ENCODE assay signal across 21 cellular contexts in genomic region chr19:10428996-10429381, GRCh38. TPM values are rescaled to one million over a fixed set of nuclear protein-coding genes. Genes with fewer than 3 reads are reported as not detected.
DNase-seq lines count a peak whose midpoint lies in the region; ATAC-seq and TF ChIP-seq lines count a peak whose summit lies in the region.
"Had no signal": no experiment of that assay in that cellular context is flagged by ENCODE, and none has a peak within 500 bp of the region (broad histone marks: within the 10 kb centered on the region; RNA-seq: fewer than 3 reads in every experiment).

No MANE protein-coding gene starts in this region.

- H3K4me1 Mint-ChIP-seq in CD14-positive monocyte, result peaks cover 81% of the 10 kb centered on the region
- peaks cover 58% of the 10 kb centered on the region for H3K4me1 Mint-ChIP-seq in T-helper 17 cell
- H3K4me1 Mint-ChIP-seq in effector memory CD8-positive, alpha-beta T cell (ENCODE audit: low read depth in 2 of 2), result peaks cover 68 to 73% of the 10 kb centered on the region in 2 donors

- WGBS in heart left ventricle, 4 donors, result 63 to 72% (median 65%) methylated on average over 5 of the region's 5 CpGs

- H3K4me3 Mint-ChIP-seq in CD14-positive monocyte, result peak overlapping the region in 1 of 2 donors; percentile 78
- peak overlapping the region; percentile 74 for H3K4me3 Mint-ChIP-seq in T-helper 17 cell
- peak overlapping the region; percentile 72 to 86 for H3K4me3 Mint-ChIP-seq in effector memory CD8-positive, alpha-beta T cell

- H3K4me1 ChIP-seq in ascending aorta, result peaks cover 5 to 18% of the 10 kb centered on the region in 2 donors
- peaks cover 0 to 77% (median 24%) of the 10 kb centered on the region in 12 donors for H3K4me1 ChIP-seq in heart left ventricle

- H3K27me3 Mint-ChIP-seq in CD14-positive monocyte (ENCODE audit: low read depth in 3 of 3), result peaks cover 41 to 72% (median 53%) of the 10 kb centered on the region in 3 donors
- H3K27me3 Mint-ChIP-seq in T-helper 17 cell, result peaks cover 7% of the 10 kb centered on the region
- H3K27me3 Mint-ChIP-seq in effector memory CD8-positive, alpha-beta T cell, result peaks cover 0 to 6% of the 10 kb centered on the region in 2 donors

- intact Hi-C loops in CD14-positive monocyte (cut with micrococcal nuclease), result loop anchor here in 1 of 2 donors (10.0 kb wide), 1 partner anchor 1136 kb away; no protein-coding TSS in a partner anchor
- intact Hi-C loops in ascending aorta (cut with DNase I), result no loop called here
- intact Hi-C loops in heart left ventricle (cut with DNase I), result no loop called here

- H3K4me3 ChIP-seq in ascending aorta (no peak overlapping the region), heart left ventricle (no peak overlapping the region)
- H3K4me3 ChIP-seq: left lung, testis had no signal

- no peak for TF ChIP-seq POLR2A in heart left ventricle (IDR thresholded peaks at IDR 0.05)

- H3K36me3 Mint-ChIP-seq in CD14-positive monocyte, result peaks cover 32 to 38% of the 10 kb centered on the region in 2 donors
- peaks cover 2% of the 10 kb centered on the region for H3K36me3 Mint-ChIP-seq in T-helper 17 cell (ENCODE audit: low read depth)
- H3K36me3 Mint-ChIP-seq in effector memory CD8-positive, alpha-beta T cell (ENCODE audit: insufficient read depth), result peaks cover 62% of the 10 kb centered on the region
- H3K36me3 Mint-ChIP-seq: mesothelial cell of epicardium had no signal

- H3K27me3 ChIP-seq in ascending aorta, result peaks cover 3% of the 10 kb centered on the region
- H3K27me3 ChIP-seq in heart left ventricle, result peaks cover 0 to 24% (median 3%) of the 10 kb centered on the region in 9 donors
- H3K27me3 ChIP-seq: testis had no signal

- H3K27ac ChIP-seq in 22Rv1 (peak overlapping the region; percentile 48), ascending aorta (no peak overlapping the region), heart left ventricle (peak overlapping the region in 1 of 12 donors; percentile 77)
- H3K27ac ChIP-seq: epithelial cell of prostate, testis had no signal

- ATAC-seq in T-helper 17 cell (no peak), heart left ventricle (no peak), HG03159 (IDR thresholded peaks at IDR 0.05; ENCODE audit: unreplicated experiment) (no peak)
- ATAC-seq in effector memory CD8-positive, alpha-beta T cell (replicated peaks), result no peak
- ATAC-seq: left lung, sciatic nerve had no signal

- H3K9me3 ChIP-seq in T-helper 17 cell (ENCODE audit: control insufficient read depth, low read length, poor library complexity, severe bottlenecking), result no peaks in the 10 kb centered on the region
- no peaks in the 10 kb centered on the region for H3K9me3 ChIP-seq in ascending aorta
- H3K9me3 ChIP-seq in heart left ventricle, result no peaks in the 10 kb centered on the region
- H3K9me3 ChIP-seq: left lung, testis had no signal

- no peaks in the 10 kb centered on the region for H3K36me3 ChIP-seq in ascending aorta
- H3K36me3 ChIP-seq in heart left ventricle, result no peaks in the 10 kb centered on the region
- H3K36me3 ChIP-seq: left lung had no signal

- TF ChIP-seq CTCF in 22Rv1 (IDR thresholded peaks at IDR 0.05) (no peak), CD14-positive monocyte (IDR thresholded peaks at IDR 0.05) (no peak), ascending aorta (IDR thresholded peaks at IDR 0.05) (no peak), heart left ventricle (IDR thresholded peaks at IDR 0.05) (no peak)

- H3K27ac Mint-ChIP-seq in CD14-positive monocyte (peak overlapping the region; percentile 85 to 99 (median 97)), T-helper 17 cell (peak overlapping the region; percentile 91)
- H3K27ac Mint-ChIP-seq in effector memory CD8-positive, alpha-beta T cell, result peak overlapping the region; percentile 96 to 100
- H3K27ac Mint-ChIP-seq: mesothelial cell of epicardium had no signal

- DNase-seq in CD14-positive monocyte (ENCODE audit: low spot score) (no peak), T-helper 17 cell (no peak), ascending aorta (ENCODE audit: low spot score in 2 of 2) (no peak), heart left ventricle (no peak), NCI-H2107 (lab: John Stamatoyannopoulos, UW) (no peak)
- no peak for DNase-seq in effector memory CD8-positive, alpha-beta T cell
- DNase-seq: activated CD4-positive, alpha-beta T cell treated with anti-CD3 and anti-CD28 coated beads for 48 hours; activated T-cell treated with anti-CD3 and anti-CD28 coated beads for 4 hours; COR-L47; DMS79; left lung; MV-4-11; NCI-H1694 treated with DMSO at 0.1 percent for 48 hours; NCI-H526 treated with DMSO at 0.1 percent for 48 hours; SW 1271; testis had no signal

- H3K9me3 Mint-ChIP-seq in CD14-positive monocyte, result peaks cover 0 to 21% (median 5%) of the 10 kb centered on the region in 7 donors
- H3K9me3 Mint-ChIP-seq in effector memory CD8-positive, alpha-beta T cell, result peaks cover 0 to 2% of the 10 kb centered on the region in 2 donors
- H3K9me3 Mint-ChIP-seq: mesothelial cell of epicardium had no signal

RNA-seq across cellular contexts. Expression of gene PDE4A, which starts 8.7 kb away (rescaled TPM):
- polyA plus RNA-seq in CD14-positive monocyte (1 to 10 TPM; 4.7 to 5.8 TPM), heart left ventricle (10 to 100 TPM in 1 of 2 donors, 1 to 10 TPM in 1; 5.2 to 11.2 TPM)
- total RNA-seq in T-helper 17 cell (1 to 10 TPM; 5.7 to 9.5 TPM), ascending aorta (59.9 TPM), heart left ventricle (10 to 100 TPM in 8 of 9 donors, 1 to 10 TPM in 1; 9.3 to 33.3 (median 17.3) TPM)

RNA-seq across cellular contexts. Expression of gene CDC37, which starts 25.6 kb away (rescaled TPM):
- 10 to 100 TPM; 49.3 to 54.9 TPM for polyA plus RNA-seq in CD14-positive monocyte
- 100 to 1,000 TPM; 198 to 207 TPM for total RNA-seq in T-helper 17 cell
- 183 TPM for total RNA-seq in ascending aorta
- total RNA-seq in heart left ventricle, result 100 to 1,000 TPM; 108 to 189 (median 138) TPM
- 100 to 1,000 TPM; 199 to 282 TPM for polyA plus RNA-seq in heart left ventricle

RNA-seq across cellular contexts. Expression of gene TYK2, which starts 48.6 kb away (rescaled TPM):
- polyA plus RNA-seq in CD14-positive monocyte (100 to 1,000 TPM in 1 of 2 donors, 10 to 100 TPM in 1; 82.9 to 113 TPM), heart left ventricle (100 to 1,000 TPM in 1 of 2 donors, 10 to 100 TPM in 1; 71.7 to 100 TPM)
- total RNA-seq in T-helper 17 cell (100 to 1,000 TPM; 241 to 267 TPM), ascending aorta (80.7 TPM), heart left ventricle (10 to 100 TPM; 37.7 to 86.3 (median 55.3) TPM)
